Comparison of ENCODE assay signal across 17 cellular contexts in genomic region chr15:91547356-91547755, GRCh38.
DNase-seq lines count a peak whose midpoint lies in the region; ATAC-seq, FAIRE-seq and TF ChIP-seq lines count a peak whose summit lies in the region.
"Had no signal": no experiment of that assay in that cellular context is flagged by ENCODE, and none has a peak within 500 bp of the region (broad histone marks: within the 10 kb centered on the region; RNA-seq: fewer than 3 reads in every experiment).

No MANE protein-coding gene starts in this region.

- no peak overlapping the region for H3K23ac ChIP-seq in IMR-90 (ENCODE audit: low read depth, low read length)

- H4K91ac ChIP-seq in IMR-90 (ENCODE audit: insufficient read depth, low read depth, low read length) = no peak overlapping the region

- no peak overlapping the region for H2AK5ac ChIP-seq in IMR-90 (ENCODE audit: low read depth, low read length)

- CTCF ChIA-PET in A549 (lab: Yijun Ruan, JAX) = interaction anchor here (1.9 kb wide), 1 partner anchor 13 kb away, joined by 7 read pairs; no protein-coding TSS in a partner anchor
- CTCF ChIA-PET in IMR-90 (lab: Yijun Ruan, JAX) = no interaction called here

- H3K27ac Mint-ChIP-seq in brain = peak overlapping the region in 3 of 5 experiments; percentile 11 to 48 (median 25)
- no peak overlapping the region for H3K27ac Mint-ChIP-seq in endothelial cell (ENCODE audit: unreplicated experiment)

- H3K79me1 ChIP-seq in IMR-90 (ENCODE audit: low read depth in 1 of 2, low read length in 2 of 2) = no peaks in the 10 kb centered on the region

- no peak overlapping the region for H3K18ac ChIP-seq in IMR-90 (ENCODE audit: low read depth, low read length)

- no TSS peak for BruUV-seq in IMR-90 (replicated peaks; lab: Mats Ljungman, UMichigan)

- H3K9me3 Mint-ChIP-seq in brain (peaks cover 0 to 3% (median 0%) of the 10 kb centered on the region in 5 experiments), endothelial cell (ENCODE audit: unreplicated experiment) (no peaks in the 10 kb centered on the region)

- no peak for TF ChIP-seq POLR2A in A549 (IDR thresholded peaks at IDR 0.05; ENCODE audit: low read length)
- TF ChIP-seq POLR2A in IMR-90 (IDR thresholded peaks at IDR 0.05; ENCODE audit: low read depth, low read length) = no peak

- dilution Hi-C loops in IMR-90 (cut with HindIII; ENCODE audit: low sequenced_read_pairs, unreplicated experiment) = no loop called here

- no peaks in the 10 kb centered on the region for H3K4me1 ChIP-seq in A549
- no peaks in the 10 kb centered on the region for H3K4me1 ChIP-seq in IMR-90 (ENCODE audit: control insufficient read depth, insufficient read depth, low read length)

- in situ Hi-C loops in IMR-90 (cut with MboI; ENCODE audit: low sequenced_read_pairs) = no loop called here

- H3K27ac ChIP-seq in A549 (no peak overlapping the region), IMR-90 (ENCODE audit: insufficient read depth, low read length) (no peak overlapping the region)

- TF ChIP-seq EP300 in A549 (IDR thresholded peaks at IDR 0.05) = no peak

- H3K56ac ChIP-seq in IMR-90 (ENCODE audit: extremely low read depth, insufficient read depth, low read length) = no peak overlapping the region

- H3K36me3 Mint-ChIP-seq in brain (no peaks in the 10 kb centered on the region), endothelial cell (ENCODE audit: low read depth, unreplicated experiment) (no peaks in the 10 kb centered on the region)
- H3K36me3 Mint-ChIP-seq: CD4-positive, alpha-beta memory T cell had no signal

- POLR2A ChIA-PET in A549 (lab: Yijun Ruan, JAX) (no interaction called here), IMR-90 (lab: Charles Lee; ENCODE audit: unreplicated experiment) (no interaction called here)

- intact Hi-C loops in IMR-90 (cut with micrococcal nuclease) (no loop called here), Right ventricle myocardium inferior (cut with DNase I) (loop anchor here (10.0 kb wide), 1 partner anchor 157 kb away; no protein-coding TSS in a partner anchor)

- H3K4me3 Mint-ChIP-seq in brain = no peak overlapping the region
- no peak overlapping the region for H3K4me3 Mint-ChIP-seq in endothelial cell (ENCODE audit: unreplicated experiment)
- H3K4me3 Mint-ChIP-seq: CD4-positive, alpha-beta memory T cell; H9 had no signal

- no peaks in the 10 kb centered on the region for H4K20me1 ChIP-seq in IMR-90 (ENCODE audit: insufficient read depth, low read length)

- H3K4me1 Mint-ChIP-seq in brain (peaks cover 16% of the 10 kb centered on the region), endothelial cell (ENCODE audit: unreplicated experiment) (no peaks in the 10 kb centered on the region)
- H3K4me1 Mint-ChIP-seq: CD4-positive, alpha-beta memory T cell had no signal

- H3K4me2 ChIP-seq in A549 (no peak overlapping the region), IMR-90 (ENCODE audit: low read depth, low read length) (no peak overlapping the region)

- H2BK120ac ChIP-seq in IMR-90 (ENCODE audit: low read depth, low read length) = no peak overlapping the region

- no peaks in the 10 kb centered on the region for H3K9me3 ChIP-seq in A549
- H3K9me3 ChIP-seq in IMR-90 (ENCODE audit: control insufficient read depth, insufficient read depth, low read length) = no peaks in the 10 kb centered on the region

- TF ChIP-seq RAD21 in A549 (conservative IDR thresholded peaks at IDR 0.05 in 1 of 2, IDR thresholded peaks at IDR 0.05 in 1 of 2) (no peak), IMR-90 (IDR thresholded peaks at IDR 0.05; ENCODE audit: low read length) (no peak)

- no peak overlapping the region for H2BK15ac ChIP-seq in IMR-90 (ENCODE audit: low read depth, low read length)

- FAIRE-seq in A549 (lab: Jason Lieb, UNC) = no peak
- FAIRE-seq: G401.6, GM12892 had no signal

- H3K27me3 ChIP-seq in IMR-90 (ENCODE audit: control insufficient read depth, insufficient read depth, low read length) = no peaks in the 10 kb centered on the region; the same call in 1 of the 2 replicates

- WGBS in A549 (ENCODE audit: missing lambda C conversion rate) = 79% methylated on average over 3 of the region's 3 CpGs
- no CpG with 5 or more reads among the region's 3 CpGs for WGBS in IMR-90 (ENCODE audit: extremely low coverage in 2 of 2, insufficient read length in 1 of 2), 2 experiments

- H2BK5ac ChIP-seq in IMR-90 (ENCODE audit: low read depth, low read length, poor library complexity, severe bottlenecking) = no peak overlapping the region

- H4K5ac ChIP-seq in IMR-90 (ENCODE audit: low read depth, low read length) = no peak overlapping the region

- TF ChIP-seq CTCF in A549 (IDR thresholded peaks at IDR 0.05) (no peak), IMR-90 (conservative IDR thresholded peaks at IDR 0.05; ENCODE audit: low read depth, low read length) (no peak), brain (conservative IDR thresholded peaks at IDR 0.05) (no peak), endothelial cell (IDR thresholded peaks at IDR 0.05; ENCODE audit: unreplicated experiment) (no peak)

- H2AK9ac ChIP-seq in IMR-90 (replicated peaks; ENCODE audit: low read depth, low read length, poor library complexity) = no peak overlapping the region

- H3K4ac ChIP-seq in IMR-90 (ENCODE audit: low read depth, low read length) = no peak overlapping the region

- no peak for DNase-seq in A549 (ENCODE audit: low read depth in 1 of 2, low spot score in 1 of 2)
- no peak for DNase-seq in IMR-90
- no peak for DNase-seq in Right ventricle myocardium inferior (ENCODE audit: missing footprints)
- DNase-seq in endothelial cell (ENCODE audit: low spot score) = no peak
- DNase-seq: 8988T; C1 segment of cervical spinal cord; Calu3; CD4-positive, alpha-beta memory T cell; COR-L47; DMS53; DND-41; H9 had no signal

- no peaks in the 10 kb centered on the region for H3K9me1 ChIP-seq in IMR-90 (ENCODE audit: insufficient read depth, low read length)

- no peak for ATAC-seq in A549
- no peak for ATAC-seq in IMR-90 (ENCODE audit: low read depth)
- ATAC-seq in Right ventricle myocardium inferior = no peak
- no peak for ATAC-seq in HG03342 (IDR thresholded peaks at IDR 0.05; ENCODE audit: unreplicated experiment)
- ATAC-seq: HCT116 had no signal

- H3K27me3 Mint-ChIP-seq in brain (peaks cover 3% of the 10 kb centered on the region), endothelial cell (ENCODE audit: unreplicated experiment) (no peaks in the 10 kb centered on the region)

- no peak overlapping the region for H3K14ac ChIP-seq in IMR-90 (replicated peaks; ENCODE audit: low read depth, low read length)

- no peak overlapping the region for H3K9ac ChIP-seq in IMR-90 (ENCODE audit: low read depth, low read length)

- H2AFZ ChIP-seq in IMR-90 (replicated peaks; ENCODE audit: low read length, poor library complexity) = no peak overlapping the region

- H3K4me3 ChIP-seq in A549 = no peak overlapping the region
- H3K4me3 ChIP-seq in IMR-90 (ENCODE audit: insufficient read depth, low read depth, low read length) = no peak overlapping the region

- no peaks in the 10 kb centered on the region for H3K36me3 ChIP-seq in IMR-90 (ENCODE audit: control insufficient read depth, insufficient read depth, low read length)

- no peak overlapping the region for H4K8ac ChIP-seq in IMR-90 (ENCODE audit: low read depth in 2 of 2, low read length in 2 of 2)

- H2BK20ac ChIP-seq in IMR-90 (ENCODE audit: low read depth, low read length) = no peak overlapping the region

TF ChIP-seq in A549, 52 proteins besides CTCF, POLR2A, EP300 and RAD21:
- no peak for TF ChIP-seq JUN (IDR thresholded peaks at IDR 0.05)
- peak; percentile 83 for TF ChIP-seq MAFK (IDR thresholded peaks at IDR 0.05; ENCODE audit: partially characterized antibody)
- TF ChIP-seq HOXA7 (CRISPR knock-in tag; IDR thresholded peaks at IDR 0.05) = no peak

TF ChIP-seq in IMR-90, 13 proteins besides CTCF, POLR2A, EP300 and RAD21:
- TF ChIP-seq MAZ (IDR thresholded peaks at IDR 0.05; ENCODE audit: borderline replicate concordance, low read depth, low read length) = no peak
- peak; percentile 80 for TF ChIP-seq MAFK (IDR thresholded peaks at IDR 0.05; ENCODE audit: low read depth, low read length)
